Comparison of ENCODE assay signal across 21 cellular contexts in genomic region chr16:48381201-48381600, GRCh38. TPM values are rescaled to one million over a fixed set of nuclear protein-coding genes. Genes with fewer than 3 reads are reported as not detected.
DNase-seq lines count a peak whose midpoint lies in the region; ATAC-seq and TF ChIP-seq lines count a peak whose summit lies in the region.
"Had no signal": no experiment of that assay in that cellular context is flagged by ENCODE, and none has a peak within 500 bp of the region (broad histone marks: within the 10 kb centered on the region; RNA-seq: fewer than 3 reads in every experiment).

No MANE protein-coding gene starts in this region.

- H3K36me3 Mint-ChIP-seq in activated naive CD4-positive, alpha-beta T cell treated with anti-CD3 and anti-CD28 coated beads for 36 hours (ENCODE audit: low read depth), result peaks cover 4% of the 10 kb centered on the region
- H3K36me3 Mint-ChIP-seq: memory B cell had no signal

- in situ Hi-C loops in brain microvascular endothelial cell (cut with HindIII; ENCODE audit: low pct_ligation_motif_present, low sequenced_read_pairs), result no loop called here

- no peak for ATAC-seq in HG03097 (IDR thresholded peaks at IDR 0.05; ENCODE audit: low FRiP score, unreplicated experiment)
- ATAC-seq: stimulated activated naive CD8-positive, alpha-beta T cell treated with anti-CD3 and anti-CD28 coated beads, Interleukin-15, amount 100 ng/mL, for 72 hours had no signal

- H3K4me3 ChIP-seq in HL-60 (replicated peaks; ENCODE audit: insufficient read depth, low read length), result no peak overlapping the region
- H3K4me3 ChIP-seq in brain microvascular endothelial cell (ENCODE audit: low read depth, low read length), result no peak overlapping the region
- H3K4me3 ChIP-seq: neural progenitor cell, PC-9, sigmoid colon, uterus had no signal

- peak; percentile 17 for DNase-seq in A172 (ENCODE audit: low spot score)
- DNase-seq in HL-60 (ENCODE audit: low read depth in 1 of 2, low spot score in 1 of 2), result no peak
- DNase-seq in brain microvascular endothelial cell, result peak; percentile 14
- peak; percentile 33 for DNase-seq in islet precursor cell
- DNase-seq in AG08396 (ENCODE audit: low spot score), result no peak
- no peak for DNase-seq in DMS79 treated with DMSO at 0.1 percent for 48 hours (lab: John Stamatoyannopoulos, UW)
- no peak for DNase-seq in activated naive CD4-positive, alpha-beta T cell treated with anti-CD3 and anti-CD28 coated beads for 36 hours
- DNase-seq: activated effector memory CD4-positive, alpha-beta T cell treated with Interleukin-2 at 50 U/mL for 16 hours; CD8-positive, alpha-beta memory T cell; GOT3; Kasumi-1; NCI-H1417; NCI-H774; PC-9; sigmoid colon; stimulated activated CD4-positive, alpha-beta T cell treated with anti-CD3 and anti-CD28 coated beads, Interleukin-1b, Interleukin-23, amount 100 ng/mL, for 48 hours; stimulated activated naive CD8-positive, alpha-beta T cell treated with anti-CD3 and anti-CD28 coated beads, Interleukin-15, amount 100 ng/mL, for 72 hours; uterus had no signal

- TF ChIP-seq CTCF in HL-60 (IDR thresholded peaks at IDR 0.05; ENCODE audit: insufficient read depth, low read length) (no peak), brain microvascular endothelial cell (IDR thresholded peaks at IDR 0.05; ENCODE audit: low read depth, low read length, missing control alignments) (no peak)

- H3K27ac ChIP-seq in HL-60 (replicated peaks) (peak overlapping the region; percentile 14; the same call in 1 of the 2 replicates), brain microvascular endothelial cell (no peak overlapping the region)
- H3K27ac ChIP-seq: neural progenitor cell, PC-9, sigmoid colon, uterus had no signal

- H3K9me3 Mint-ChIP-seq in activated naive CD4-positive, alpha-beta T cell treated with anti-CD3 and anti-CD28 coated beads for 36 hours, result no peaks in the 10 kb centered on the region
- H3K9me3 Mint-ChIP-seq: CD8-positive, alpha-beta memory T cell; memory B cell; stimulated activated naive CD8-positive, alpha-beta T cell treated with anti-CD3 and anti-CD28 coated beads, Interleukin-15, amount 100 ng/mL, for 72 hours had no signal

- no peaks in the 10 kb centered on the region for H3K27me3 ChIP-seq in HL-60 (ENCODE audit: insufficient read depth, poor library complexity, severe bottlenecking)
- H3K27me3 ChIP-seq in brain microvascular endothelial cell (replicated peaks), result no peaks in the 10 kb centered on the region
- H3K27me3 ChIP-seq: neural progenitor cell, sigmoid colon, uterus had no signal

- H3K4me1 Mint-ChIP-seq in activated naive CD4-positive, alpha-beta T cell treated with anti-CD3 and anti-CD28 coated beads for 36 hours (ENCODE audit: low read depth), result peaks cover 49% of the 10 kb centered on the region

- CTCF ChIA-PET in activated naive CD4-positive, alpha-beta T cell treated with anti-CD3 and anti-CD28 coated beads for 36 hours (lab: Charles Lee), result interaction anchor here (1.0 kb wide), 1 partner anchor 55 kb away, joined by 3 read pairs; no protein-coding TSS in a partner anchor

- intact Hi-C loops in activated naive CD4-positive, alpha-beta T cell treated with anti-CD3 and anti-CD28 coated beads for 36 hours (cut with micrococcal nuclease), result loop anchor here (10.0 kb wide), 1 partner anchor 1546 kb away; the partner anchor contains the start of gene C16orf87

- H3K36me3 ChIP-seq in brain microvascular endothelial cell (replicated peaks), result no peaks in the 10 kb centered on the region
- H3K36me3 ChIP-seq: neural progenitor cell, sigmoid colon, uterus had no signal

- no peaks in the 10 kb centered on the region for H3K27me3 Mint-ChIP-seq in activated naive CD4-positive, alpha-beta T cell treated with anti-CD3 and anti-CD28 coated beads for 36 hours (ENCODE audit: low read depth)
- H3K27me3 Mint-ChIP-seq: memory B cell; stimulated activated naive CD8-positive, alpha-beta T cell treated with anti-CD3 and anti-CD28 coated beads, Interleukin-15, amount 100 ng/mL, for 72 hours had no signal

- no peak overlapping the region for H3K27ac Mint-ChIP-seq in activated naive CD4-positive, alpha-beta T cell treated with anti-CD3 and anti-CD28 coated beads for 36 hours
- H3K27ac Mint-ChIP-seq: memory B cell; neural progenitor cell; stimulated activated naive CD8-positive, alpha-beta T cell treated with anti-CD3 and anti-CD28 coated beads, Interleukin-15, amount 100 ng/mL, for 72 hours had no signal

- H3K4me3 Mint-ChIP-seq in activated naive CD4-positive, alpha-beta T cell treated with anti-CD3 and anti-CD28 coated beads for 36 hours, result no peak overlapping the region
- H3K4me3 Mint-ChIP-seq: memory B cell; neural progenitor cell; stimulated activated naive CD8-positive, alpha-beta T cell treated with anti-CD3 and anti-CD28 coated beads, Interleukin-15, amount 100 ng/mL, for 72 hours had no signal

RNA-seq across cellular contexts. Expression of gene SIAH1, which starts 4.0 kb away (rescaled TPM):
- 32.7 and 36.1 TPM in 2 replicates for total RNA-seq in A172 (2014; rRNA removed; shearing (Covaris generic))
- total RNA-seq in activated naive CD4-positive, alpha-beta T cell treated with anti-CD3 and anti-CD28 coated beads for 36 hours, result 10 to 100 TPM; 13.7 to 14.6 TPM

Comparison
In these comparisons a context has a peak if more than half of its experiments do, and no peak if none do; other contexts are left out.
1. DNase-seq: peak in A172 (single experiment), brain microvascular endothelial cell (single experiment) and islet precursor cell (single experiment); none in HL-60 (0 of 2), AG08396 (single experiment), DMS79 treated with DMSO at 0.1 percent for 48 hours (single experiment) and activated naive CD4-positive, alpha-beta T cell treated with anti-CD3 and anti-CD28 coated beads for 36 hours (single experiment).